ENCODE assay signal across 8 cellular contexts in genomic region chr19:5690955-5691204, GRCh38. TPM values are rescaled to one million over a fixed set of nuclear protein-coding genes. Genes with fewer than 3 reads are reported as not detected.
A peak's percentile ranks its signal among the peaks of the same experiment; 100 is the strongest.
DNase-seq lines count a peak whose midpoint lies in the region; ATAC-seq and TF ChIP-seq lines count a peak whose summit lies in the region.

No MANE protein-coding gene starts in this region.

- H3K4me3 ChIP-seq in left lung (peak overlapping the region; percentile 49 to 60), tibial artery (peak overlapping the region; percentile 58 to 64)

- H3K27me3 ChIP-seq in left lung (no peaks in the 10 kb centered on the region), tibial artery (no peaks in the 10 kb centered on the region)

- H3K4me1 Mint-ChIP-seq in activated T-cell treated with anti-CD3 and anti-CD28 coated beads, Interleukin-2, amount 50 U/mL, for 4 hours (ENCODE audit: low read depth) = peaks cover 17% of the 10 kb centered on the region
- peaks cover 35% of the 10 kb centered on the region for H3K4me1 Mint-ChIP-seq in activated naive CD8-positive, alpha-beta T cell treated with anti-CD3 and anti-CD28 coated beads, Interleukin-2, amount 50 U/mL, for 24 hours

- peak overlapping the region; percentile 97 for H3K27ac Mint-ChIP-seq in activated naive CD8-positive, alpha-beta T cell treated with anti-CD3 and anti-CD28 coated beads, Interleukin-2, amount 50 U/mL, for 24 hours

- peaks cover 20% of the 10 kb centered on the region for H3K36me3 Mint-ChIP-seq in activated T-cell treated with anti-CD3 and anti-CD28 coated beads, Interleukin-2, amount 50 U/mL, for 4 hours (ENCODE audit: insufficient read depth)
- peaks cover 42% of the 10 kb centered on the region for H3K36me3 Mint-ChIP-seq in activated naive CD8-positive, alpha-beta T cell treated with anti-CD3 and anti-CD28 coated beads, Interleukin-2, amount 50 U/mL, for 24 hours (ENCODE audit: low read depth)

- no peak for DNase-seq in activated T-cell treated with anti-CD3 and anti-CD28 coated beads, Interleukin-2, amount 50 U/mL, for 4 hours
- DNase-seq in activated T-cell treated with anti-CD3 and anti-CD28 coated beads, Interleukin-2, amount 50 U/mL, for 48 hours = no peak
- DNase-seq in activated naive CD8-positive, alpha-beta T cell treated with anti-CD3 and anti-CD28 coated beads, Interleukin-2, amount 50 U/mL, for 24 hours = no peak
- DNase-seq in left lung (no peak), tibial artery (no peak), iPS-NIHi11 (ENCODE audit: low spot score) (no peak), GDM1 (lab: John Stamatoyannopoulos, UW) (no peak)

- H3K9me3 ChIP-seq in left lung (no peaks in the 10 kb centered on the region), tibial artery (no peaks in the 10 kb centered on the region)

- TF ChIP-seq CTCF in left lung (IDR thresholded peaks at IDR 0.05) = no peak
- TF ChIP-seq CTCF in tibial artery (IDR thresholded peaks at IDR 0.05) = no peak

- ATAC-seq in activated T-cell treated with anti-CD3 and anti-CD28 coated beads, Interleukin-2, amount 50 U/mL, for 4 hours = no peak
- ATAC-seq in activated naive CD8-positive, alpha-beta T cell treated with anti-CD3 and anti-CD28 coated beads, Interleukin-2, amount 50 U/mL, for 24 hours = no peak
- ATAC-seq in left lung (no peak), HG02588 (IDR thresholded peaks at IDR 0.05; ENCODE audit: unreplicated experiment) (no peak)

- H3K9me3 Mint-ChIP-seq in activated T-cell treated with anti-CD3 and anti-CD28 coated beads, Interleukin-2, amount 50 U/mL, for 4 hours = no peaks in the 10 kb centered on the region
- H3K9me3 Mint-ChIP-seq in activated naive CD8-positive, alpha-beta T cell treated with anti-CD3 and anti-CD28 coated beads, Interleukin-2, amount 50 U/mL, for 24 hours = no peaks in the 10 kb centered on the region

- H3K4me3 Mint-ChIP-seq in activated T-cell treated with anti-CD3 and anti-CD28 coated beads, Interleukin-2, amount 50 U/mL, for 4 hours = peak overlapping the region; percentile 99
- peak overlapping the region; percentile 98 for H3K4me3 Mint-ChIP-seq in activated naive CD8-positive, alpha-beta T cell treated with anti-CD3 and anti-CD28 coated beads, Interleukin-2, amount 50 U/mL, for 24 hours

- peaks cover 0 to 45% of the 10 kb centered on the region in 2 donors for H3K36me3 ChIP-seq in left lung
- H3K36me3 ChIP-seq in tibial artery = peaks cover 29 to 49% (median 44%) of the 10 kb centered on the region in 3 donors

- H3K27me3 Mint-ChIP-seq in activated T-cell treated with anti-CD3 and anti-CD28 coated beads, Interleukin-2, amount 50 U/mL, for 4 hours (ENCODE audit: low read depth) = no peaks in the 10 kb centered on the region
- H3K27me3 Mint-ChIP-seq in activated naive CD8-positive, alpha-beta T cell treated with anti-CD3 and anti-CD28 coated beads, Interleukin-2, amount 50 U/mL, for 24 hours = peaks cover 3% of the 10 kb centered on the region

- intact Hi-C loops in left lung (cut with DNase I) = no loop called here
- intact Hi-C loops in tibial artery (cut with DNase I; ENCODE audit: low total_unique reads) = loop anchor here (10.0 kb wide), 1 partner anchor 66 kb away; the partner anchor contains the start of genes SAFB and SAFB2

- H3K4me1 ChIP-seq in left lung = peaks cover 10 to 44% of the 10 kb centered on the region in 2 donors
- peaks cover 5 to 46% (median 23%) of the 10 kb centered on the region in 4 donors for H3K4me1 ChIP-seq in tibial artery

- H3K27ac ChIP-seq in left lung = peak overlapping the region; percentile 77 to 89
- H3K27ac ChIP-seq in tibial artery = peak overlapping the region; percentile 86 to 88

RNA-seq across cellular contexts. Expression of gene RPL36, which starts 0.8 kb away (rescaled TPM):
- 1,000 to 10,000 TPM; 1,683 to 1,753 (median 1,705) TPM for total RNA-seq in activated T-cell treated with anti-CD3 and anti-CD28 coated beads, Interleukin-2, amount 50 U/mL, for 4 hours
- 100 to 1,000 TPM; 606 to 680 TPM for total RNA-seq in left lung

RNA-seq across cellular contexts. Expression of gene HSD11B1L, which starts 10.1 kb away (rescaled TPM):
- total RNA-seq in activated T-cell treated with anti-CD3 and anti-CD28 coated beads, Interleukin-2, amount 50 U/mL, for 4 hours = 1 to 10 TPM; 2.6 to 2.7 (median 2.7) TPM
- 10 to 100 TPM in 1 of 2 donors, 1 to 10 TPM in 1; 5.8 to 10.4 TPM for total RNA-seq in left lung

RNA-seq across cellular contexts. Expression of gene MICOS13, which starts 10.6 kb away (rescaled TPM):
- total RNA-seq in activated T-cell treated with anti-CD3 and anti-CD28 coated beads, Interleukin-2, amount 50 U/mL, for 4 hours = 100 to 1,000 TPM in 2 of 3 donors, 10 to 100 TPM in 1; 90.0 to 107 (median 103) TPM
- total RNA-seq in left lung = 10 to 100 TPM; 46.7 to 63.3 TPM

RNA-seq across cellular contexts. Expression of gene LONP1, which starts 29.1 kb away (rescaled TPM):
- 100 to 1,000 TPM; 286 to 342 (median 328) TPM for total RNA-seq in activated T-cell treated with anti-CD3 and anti-CD28 coated beads, Interleukin-2, amount 50 U/mL, for 4 hours
- total RNA-seq in left lung = 10 to 100 TPM; 79.5 to 93.9 TPM

RNA-seq across cellular contexts. Expression of gene CATSPERD, which starts 29.6 kb away (rescaled TPM):
- not detected for total RNA-seq in activated T-cell treated with anti-CD3 and anti-CD28 coated beads, Interleukin-2, amount 50 U/mL, for 4 hours
- 1 to 10 TPM in 1 of 2 donors, not detected in 1; 2.7 TPM for total RNA-seq in left lung
